Comparison of ENCODE assay signal across 25 cellular contexts in the genomic region with DNA sequence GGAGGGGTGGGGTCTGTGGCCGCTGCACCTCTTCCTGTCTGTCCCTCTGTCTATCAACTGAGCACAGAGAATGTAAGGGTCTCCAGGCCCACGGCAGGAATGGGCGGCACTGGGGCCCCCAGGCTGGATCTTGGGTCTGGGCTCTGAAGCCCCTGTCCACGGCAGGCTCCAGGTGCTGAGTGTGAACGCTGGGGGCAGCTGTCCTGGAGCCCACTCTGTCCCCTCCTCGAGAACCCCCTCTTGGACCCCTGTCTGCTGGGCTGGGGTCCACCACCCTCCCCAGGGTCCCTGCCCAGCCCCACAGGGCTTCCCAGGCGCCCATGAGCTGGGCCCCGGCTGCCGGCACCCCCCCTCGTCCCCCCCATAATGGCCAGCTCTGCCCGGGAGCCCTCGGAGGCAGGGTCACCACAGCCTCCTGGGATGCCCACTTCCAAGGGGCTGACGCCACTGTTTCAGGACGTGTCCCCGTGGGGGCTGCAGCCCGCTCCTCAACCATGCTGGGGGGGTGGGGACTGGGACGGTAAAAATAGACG. TPM values are rescaled to one million over a fixed set of nuclear protein-coding genes. Genes with fewer than 3 reads are reported as not detected.
DNase-seq lines count a peak whose midpoint lies in the region; ATAC-seq and TF ChIP-seq lines count a peak whose summit lies in the region.
"Had no signal": no experiment of that assay in that cellular context is flagged by ENCODE, and none has a peak within 500 bp of the region (broad histone marks: within the 10 kb centered on the region; RNA-seq: fewer than 3 reads in every experiment).

No MANE protein-coding gene starts in this region.

- DNase-seq in left ventricle myocardium inferior (peak; percentile 19), left ventricle myocardium superior (no peak), caudate nucleus (lab: John Stamatoyannopoulos, UW) (no peak), osteoblast (ENCODE audit: insufficient read length, low spot score, missing footprints) (peak; percentile 88), tibial nerve (ENCODE audit: low spot score in 2 of 2) (no peak), NCI-H2227 treated with DMSO at 0.1 percent for 48 hours (lab: John Stamatoyannopoulos, UW) (no peak)
- no peak for DNase-seq in activated naive CD4-positive, alpha-beta T cell treated with anti-CD3 and anti-CD28 coated beads for 36 hours
- DNase-seq: activated CD4-positive, alpha-beta T cell treated with anti-CD3 and anti-CD28 coated beads for 36 hours; activated T-cell treated with anti-CD3 and anti-CD28 coated beads, Interleukin-2, amount 50 U/mL, for 24 hours; Caco-2; DND-41; effector CD8-positive, alpha-beta T cell; erythroblast; NCI-H1105; NCI-H2029 treated with DMSO at 0.1 percent for 48 hours; OCI-M1; SIG-M5; trophoblast cell had no signal

- no peak overlapping the region for H3K27ac Mint-ChIP-seq in activated naive CD4-positive, alpha-beta T cell treated with anti-CD3 and anti-CD28 coated beads for 36 hours
- H3K27ac Mint-ChIP-seq: activated CD4-positive, alpha-beta T cell treated with anti-CD3 and anti-CD28 coated beads for 36 hours; activated T-cell treated with anti-CD3 and anti-CD28 coated beads, Interleukin-2, amount 50 U/mL, for 24 hours; IgD-negative memory B cell; nephron progenitor cell had no signal

- H3K9me3 ChIP-seq in left ventricle myocardium inferior (replicated peaks) = no peaks in the 10 kb centered on the region
- no peaks in the 10 kb centered on the region for H3K9me3 ChIP-seq in osteoblast (ENCODE audit: low read depth, low read length)
- H3K9me3 ChIP-seq in tibial nerve = no peaks in the 10 kb centered on the region
- H3K9me3 ChIP-seq: Caco-2, left lung had no signal

- peaks cover 3% of the 10 kb centered on the region for H4K20me1 ChIP-seq in osteoblast (ENCODE audit: insufficient read depth, low read length)

- no peaks in the 10 kb centered on the region for H3K79me2 ChIP-seq in osteoblast (ENCODE audit: insufficient read depth, low read length)
- H3K79me2 ChIP-seq: parathyroid adenoma had no signal

- 60 to 70% methylated on average over 14 to 18 of the region's 18 CpGs for WGBS in tibial nerve, 2 donors

- intact Hi-C loops in left ventricle myocardium inferior (cut with micrococcal nuclease) = no loop called here
- intact Hi-C loops in left ventricle myocardium superior (cut with micrococcal nuclease) = no loop called here
- intact Hi-C loops in activated naive CD4-positive, alpha-beta T cell treated with anti-CD3 and anti-CD28 coated beads for 36 hours (cut with micrococcal nuclease) = no loop called here

- H2AFZ ChIP-seq in osteoblast (ENCODE audit: low read length) = no peak overlapping the region
- H2AFZ ChIP-seq: parathyroid adenoma had no signal

- peaks cover 3% of the 10 kb centered on the region for H3K27me3 Mint-ChIP-seq in activated naive CD4-positive, alpha-beta T cell treated with anti-CD3 and anti-CD28 coated beads for 36 hours (ENCODE audit: low read depth)
- H3K27me3 Mint-ChIP-seq: brain had no signal

- TF ChIP-seq CTCF in left ventricle myocardium inferior (IDR thresholded peaks at IDR 0.05; ENCODE audit: borderline replicate concordance) = no peak
- no peak for TF ChIP-seq CTCF in osteoblast (IDR thresholded peaks at IDR 0.05; ENCODE audit: extremely low read depth, low read depth, low read length)
- TF ChIP-seq CTCF in tibial nerve (IDR thresholded peaks at IDR 0.05) = no peak

- H3K4me1 Mint-ChIP-seq in activated naive CD4-positive, alpha-beta T cell treated with anti-CD3 and anti-CD28 coated beads for 36 hours (ENCODE audit: low read depth) = peaks cover 4% of the 10 kb centered on the region
- H3K4me1 Mint-ChIP-seq: activated CD4-positive, alpha-beta T cell treated with anti-CD3 and anti-CD28 coated beads for 36 hours had no signal

- ATAC-seq in left ventricle myocardium superior (no peak), HG03354 (IDR thresholded peaks at IDR 0.05; ENCODE audit: poor library complexity, severe bottlenecking, unreplicated experiment) (no peak)
- ATAC-seq: activated CD4-positive, alpha-beta T cell treated with anti-CD3 and anti-CD28 coated beads for 36 hours; GM12878; left lung had no signal

- CTCF ChIA-PET in activated naive CD4-positive, alpha-beta T cell treated with anti-CD3 and anti-CD28 coated beads for 36 hours (lab: Charles Lee) = no interaction called here

- no peaks in the 10 kb centered on the region for H3K36me3 Mint-ChIP-seq in activated naive CD4-positive, alpha-beta T cell treated with anti-CD3 and anti-CD28 coated beads for 36 hours (ENCODE audit: low read depth)
- H3K36me3 Mint-ChIP-seq: IgD-negative memory B cell had no signal

- H3K4me1 ChIP-seq in left ventricle myocardium inferior = peaks cover 76% of the 10 kb centered on the region
- H3K4me1 ChIP-seq in osteoblast (ENCODE audit: insufficient read depth, low read length) = no peaks in the 10 kb centered on the region
- H3K4me1 ChIP-seq in tibial nerve = peaks cover 0 to 52% (median 25%) of the 10 kb centered on the region in 4 donors
- H3K4me1 ChIP-seq: parathyroid adenoma had no signal

- H3K27me3 ChIP-seq in left ventricle myocardium inferior (ENCODE audit: low read depth) (peaks cover 34% of the 10 kb centered on the region), osteoblast (ENCODE audit: insufficient read depth, low read length) (no peaks in the 10 kb centered on the region), tibial nerve (peaks cover 0 to 36% of the 10 kb centered on the region in 2 donors)

- no peak for TF ChIP-seq POLR2A in tibial nerve (IDR thresholded peaks at IDR 0.05)

- no peak overlapping the region for H3K4me2 ChIP-seq in osteoblast (ENCODE audit: insufficient read depth, low read length)

- no peak for TF ChIP-seq EP300 in tibial nerve (IDR thresholded peaks at IDR 0.05)

- no peaks in the 10 kb centered on the region for H3K9me3 Mint-ChIP-seq in activated naive CD4-positive, alpha-beta T cell treated with anti-CD3 and anti-CD28 coated beads for 36 hours
- H3K9me3 Mint-ChIP-seq: activated T-cell treated with anti-CD3 and anti-CD28 coated beads, Interleukin-2, amount 50 U/mL, for 24 hours; IgD-negative memory B cell had no signal

- H3K4me3 Mint-ChIP-seq in activated naive CD4-positive, alpha-beta T cell treated with anti-CD3 and anti-CD28 coated beads for 36 hours = no peak overlapping the region
- H3K4me3 Mint-ChIP-seq: activated CD4-positive, alpha-beta T cell treated with anti-CD3 and anti-CD28 coated beads for 36 hours; activated T-cell treated with anti-CD3 and anti-CD28 coated beads, Interleukin-2, amount 50 U/mL, for 24 hours; brain; IgD-negative memory B cell; nephron progenitor cell had no signal

- peak overlapping the region; percentile 86 for H3K27ac ChIP-seq in left ventricle myocardium inferior (replicated peaks)
- H3K27ac ChIP-seq in caudate nucleus (ENCODE audit: low read depth, low read length) = peak overlapping the region; percentile 16
- no peak overlapping the region for H3K27ac ChIP-seq in osteoblast (ENCODE audit: low read depth, low read length)
- H3K27ac ChIP-seq in tibial nerve = peak overlapping the region in 2 of 4 donors; percentile 72 to 83
- H3K27ac ChIP-seq: parathyroid adenoma had no signal

- H3K4me3 ChIP-seq in left ventricle myocardium inferior (no peak overlapping the region), osteoblast (ENCODE audit: insufficient read depth, low read length) (no peak overlapping the region), tibial nerve (no peak overlapping the region)
- H3K4me3 ChIP-seq: GM12878, left lung had no signal

- H3K36me3 ChIP-seq in left ventricle myocardium inferior (no peaks in the 10 kb centered on the region), osteoblast (ENCODE audit: insufficient read depth, low read length) (no peaks in the 10 kb centered on the region), tibial nerve (peaks cover 0 to 17% (median 0%) of the 10 kb centered on the region in 3 donors)
- H3K36me3 ChIP-seq: left lung had no signal

RNA-seq across cellular contexts. Expression of a gene that starts 16.0 kb away (rescaled TPM):
- total RNA-seq in left ventricle myocardium inferior (5.1 TPM), left ventricle myocardium superior (4.0 TPM), osteoblast (under 0.01 TPM in 2 replicates), tibial nerve (10 to 100 TPM in 1 of 4 donors, 1 to 10 TPM in 3; 3.1 to 13.5 (median 3.9) TPM)
- total RNA-seq in activated naive CD4-positive, alpha-beta T cell treated with anti-CD3 and anti-CD28 coated beads for 36 hours = 1 to 10 TPM; 1.8 to 2.2 TPM

RNA-seq across cellular contexts. Expression of a gene that starts 40.5 kb away (rescaled TPM):
- total RNA-seq in left ventricle myocardium inferior = 16.3 TPM
- total RNA-seq in left ventricle myocardium superior = 19.3 TPM
- total RNA-seq in osteoblast = 0.29 and 2.5 TPM in 2 replicates
- total RNA-seq in tibial nerve = 10 to 100 TPM in 1 of 4 donors, 1 to 10 TPM in 3; 3.3 to 11.4 (median 4.3) TPM
- 1 to 10 TPM in 1 of 2 experiments, under 1 TPM in 1; 0.93 to 1.1 TPM for total RNA-seq in activated naive CD4-positive, alpha-beta T cell treated with anti-CD3 and anti-CD28 coated beads for 36 hours

Comparison
In these comparisons a context has a peak if more than half of its experiments do, and no peak if none do; other contexts are left out.
1. DNase-seq: peak in left ventricle myocardium inferior (single experiment) and osteoblast (single experiment); none in left ventricle myocardium superior (single experiment), caudate nucleus (0 of 61), tibial nerve (0 of 2), activated naive CD4-positive, alpha-beta T cell treated with anti-CD3 and anti-CD28 coated beads for 36 hours (single experiment) and NCI-H2227 treated with DMSO at 0.1 percent for 48 hours (single experiment).